ENCODE assay signal across 14 cellular contexts in the genomic region with DNA sequence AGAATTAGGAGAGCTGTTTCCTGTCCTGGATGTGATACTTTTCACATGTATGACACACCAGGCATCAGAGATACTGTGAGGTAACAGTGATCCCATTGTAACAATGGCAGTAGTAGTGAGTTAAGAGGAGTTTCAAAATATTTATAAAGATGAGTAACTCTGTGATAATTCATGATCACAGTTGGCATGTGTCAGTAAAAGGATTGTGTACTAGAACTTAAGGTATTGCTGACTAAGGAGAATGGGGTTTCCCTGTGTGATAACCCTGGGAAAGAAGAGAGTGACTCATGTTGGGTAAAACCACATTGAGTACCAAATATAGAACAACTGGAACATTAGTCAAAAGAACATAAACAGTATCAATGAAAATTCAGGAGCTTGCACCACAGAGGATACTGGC. TPM values are rescaled to one million over a fixed set of nuclear protein-coding genes. Genes with fewer than 3 reads are reported as not detected.
DNase-seq lines count a peak whose midpoint lies in the region; ATAC-seq, FAIRE-seq and TF ChIP-seq lines count a peak whose summit lies in the region.
"Had no signal": no experiment of that assay in that cellular context is flagged by ENCODE, and none has a peak within 500 bp of the region (broad histone marks: within the 10 kb centered on the region; RNA-seq: fewer than 3 reads in every experiment).

No MANE protein-coding gene starts in this region.

- DNase-seq in EH (ENCODE audit: low read depth): peak; percentile 83
- DNase-seq in MV-4-11 (lab: John Stamatoyannopoulos, UW): peak; percentile 54
- DNase-seq in choroid plexus epithelial cell (ENCODE audit: low read depth): peak; percentile 89
- DNase-seq in myocyte (ENCODE audit: low read depth): peak; percentile 83
- DNase-seq in GM12892 (ENCODE audit: insufficient read length): no peak
- no peak for DNase-seq in T-helper 9 cell
- DNase-seq: NCI-H187 treated with DMSO at 0.1 percent for 48 hours; stimulated activated CD4-positive, alpha-beta T cell treated with anti-CD3 and anti-CD28 coated beads, Interleukin-1b, Interleukin-23, amount 100 ng/mL, for 48 hours; substantia nigra had no signal

- FAIRE-seq in GM12892 (lab: Jason Lieb, UNC): no peak

- no peak overlapping the region for H3K4me3 ChIP-seq in choroid plexus epithelial cell (ENCODE audit: low read depth, low read length)

- no peak for TF ChIP-seq POLR2A in GM12892 (IDR thresholded peaks at IDR 0.05; ENCODE audit: low read depth, low read length)

- no peak for TF ChIP-seq CTCF in choroid plexus epithelial cell (conservative IDR thresholded peaks at IDR 0.05; ENCODE audit: low read depth, low read length)

- ATAC-seq in HG03571 (IDR thresholded peaks at IDR 0.05; ENCODE audit: unreplicated experiment) (no peak), HG02588 (IDR thresholded peaks at IDR 0.05; ENCODE audit: unreplicated experiment) (no peak)
- ATAC-seq: WTC11 had no signal

RNA-seq across cellular contexts. Expression of gene SLC5A1, which starts 22.9 kb away (rescaled TPM):
- not detected in 2 replicates for total RNA-seq in myocyte
- 0.13 TPM for polyA plus RNA-seq in myocyte (2012)
- not detected for polyA plus RNA-seq in GM12892 (2012; ENCODE audit: missing spikeins)
- total RNA-seq: activated T-helper 2 cell treated with anti-CD3 and anti-CD28 coated beads, Interferon-gamma antibody, Interleukin-2, Interleukin-4, amounts not matched to agents 10 μg/mL and 5 μg/mL and 100 μg/mL, durations not matched to agents 14 hours and 24 hours and 36 hours; neural crest cell; WTC11 had no signal

Comparison
In these comparisons a context has a peak if more than half of its experiments do, and no peak if none do; other contexts are left out.
1. DNase-seq: peak in EH (single experiment), MV-4-11 (single experiment), choroid plexus epithelial cell (single experiment) and myocyte (single experiment); none in GM12892 (single experiment) and T-helper 9 cell (single experiment).